In the genomic region with DNA sequence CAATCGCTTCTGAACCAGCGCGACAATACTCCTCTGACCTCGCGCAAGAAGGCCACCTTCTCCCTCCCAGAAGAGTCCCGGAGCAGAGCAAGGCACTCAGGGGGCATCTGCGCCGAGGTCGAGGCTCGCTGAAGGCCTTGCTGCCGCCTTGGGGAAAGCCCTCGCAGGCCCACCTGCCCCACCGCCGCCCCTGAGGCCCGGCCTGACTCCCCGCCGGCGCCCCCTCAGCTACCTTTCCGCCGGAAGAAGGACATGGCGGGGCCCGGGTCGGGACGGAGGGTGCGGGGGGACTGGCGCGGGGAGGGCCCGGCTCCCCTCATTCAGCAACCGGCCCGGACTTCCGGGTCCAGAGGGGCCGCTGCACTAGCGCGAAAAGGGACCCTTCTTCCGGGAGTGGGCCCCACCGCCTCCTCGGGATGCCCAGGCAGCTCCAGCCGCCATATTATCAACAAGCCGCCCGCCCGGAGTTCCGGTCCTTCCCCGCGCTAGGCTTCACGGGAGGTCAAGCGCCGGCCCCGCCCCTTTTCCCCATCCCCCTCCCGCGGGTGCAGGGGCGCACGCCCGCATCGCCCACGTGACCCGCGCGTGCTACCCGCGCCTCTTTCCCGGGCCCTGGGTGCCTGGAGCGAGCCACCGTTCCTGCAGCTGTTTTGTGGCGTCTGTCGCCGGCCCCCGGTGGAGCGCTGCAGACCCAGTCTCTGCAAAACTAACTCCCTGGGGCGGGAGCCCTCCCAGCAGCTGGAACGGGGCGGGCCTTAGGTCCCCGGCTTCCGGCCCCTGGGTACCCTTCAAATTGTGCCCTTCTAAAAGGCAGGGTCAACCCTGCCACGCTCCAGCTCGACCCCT, we compare ENCODE assay signal across 8 cellular contexts. TPM values are rescaled to one million over a fixed set of nuclear protein-coding genes. Genes with fewer than 3 reads are reported as not detected.
DNase-seq lines count a peak whose midpoint lies in the region; ATAC-seq lines count a peak whose summit lies in the region.

A gene with protein sequence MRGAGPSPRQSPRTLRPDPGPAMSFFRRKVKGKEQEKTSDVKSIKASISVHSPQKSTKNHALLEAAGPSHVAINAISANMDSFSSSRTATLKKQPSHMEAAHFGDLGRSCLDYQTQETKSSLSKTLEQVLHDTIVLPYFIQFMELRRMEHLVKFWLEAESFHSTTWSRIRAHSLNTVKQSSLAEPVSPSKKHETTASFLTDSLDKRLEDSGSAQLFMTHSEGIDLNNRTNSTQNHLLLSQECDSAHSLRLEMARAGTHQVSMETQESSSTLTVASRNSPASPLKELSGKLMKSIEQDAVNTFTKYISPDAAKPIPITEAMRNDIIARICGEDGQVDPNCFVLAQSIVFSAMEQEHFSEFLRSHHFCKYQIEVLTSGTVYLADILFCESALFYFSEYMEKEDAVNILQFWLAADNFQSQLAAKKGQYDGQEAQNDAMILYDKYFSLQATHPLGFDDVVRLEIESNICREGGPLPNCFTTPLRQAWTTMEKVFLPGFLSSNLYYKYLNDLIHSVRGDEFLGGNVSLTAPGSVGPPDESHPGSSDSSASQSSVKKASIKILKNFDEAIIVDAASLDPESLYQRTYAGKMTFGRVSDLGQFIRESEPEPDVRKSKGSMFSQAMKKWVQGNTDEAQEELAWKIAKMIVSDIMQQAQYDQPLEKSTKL (minus strand): TSS at position 469 of the 846 bp plus-strand sequence. CDS start 149 bp downstream, at position 320.

- peak; percentile 74 for DNase-seq in NCI-H146 treated with DMSO at 0.1 percent for 48 hours (lab: John Stamatoyannopoulos, UW; ENCODE audit: unreplicated experiment)
- peak; percentile 48 to 97 (median 90) for DNase-seq in anterior cingulate cortex (lab: John Stamatoyannopoulos, UW)
- peak; percentile 87 for DNase-seq in hepatic stellate cell (ENCODE audit: low spot score)
- DNase-seq in renal cortical epithelial cell (ENCODE audit: low read depth): peak; percentile 41
- DNase-seq in cortex of kidney (lab: John Stamatoyannopoulos, UW): no peak

- intact Hi-C loops in T-helper 2 cell treated with Interferon-gamma antibody and Interleukin-4, amounts not matched to agents 100 ng/mL and 5 ng/mL, for 36 hours (cut with micrococcal nuclease): loop anchor here (1.0 to 10.0 kb wide), 3 partner anchors 32 to 1307 kb away; a partner anchor contains a TSS

- ATAC-seq in GM18498 (IDR thresholded peaks at IDR 0.05; ENCODE audit: unreplicated experiment) (peak; percentile 88), HG02870 (IDR thresholded peaks at IDR 0.05; ENCODE audit: unreplicated experiment) (peak; percentile 87)

RNA-seq across cellular contexts. Expression of the gene that starts here (rescaled TPM):
- 40.6 and 43.2 TPM in 2 replicates for total RNA-seq in T-helper 2 cell treated with Interferon-gamma antibody and Interleukin-4, amounts not matched to agents 100 ng/mL and 5 ng/mL, for 36 hours
- 25.2 and 35.7 TPM in 2 replicates for total RNA-seq in renal cortical epithelial cell
